In genomic region chr5:1168751-1169607, GRCh38 we compare ENCODE assay signal across 13 cellular contexts. TPM values are rescaled to one million over a fixed set of nuclear protein-coding genes. Genes with fewer than 3 reads are reported as not detected.
DNase-seq lines count a peak whose midpoint lies in the region; ATAC-seq and TF ChIP-seq lines count a peak whose summit lies in the region.
"Had no signal": no experiment of that assay in that cellular context is flagged by ENCODE, and none has a peak within 500 bp of the region (broad histone marks: within the 10 kb centered on the region; RNA-seq: fewer than 3 reads in every experiment).

No MANE protein-coding gene starts in this region.

- H3K27ac ChIP-seq in MM.1S (ENCODE audit: low read length): peak overlapping the region; percentile 92; the same call in 1 of the 2 replicates
- H3K27ac ChIP-seq in RWPE2 (ENCODE audit: poor library complexity, severe bottlenecking): no peak overlapping the region

- H3F3A ChIP-seq in MM.1S (ENCODE audit: insufficient read depth, low read length): peaks cover 10% of the 10 kb centered on the region

- H3K79me2 ChIP-seq in MM.1S (ENCODE audit: low read length): no peaks in the 10 kb centered on the region

- no peaks in the 10 kb centered on the region for H3K9me2 ChIP-seq in MM.1S (replicated peaks; ENCODE audit: insufficient read depth, low read length)

- peaks cover 21% of the 10 kb centered on the region for H3K4me1 ChIP-seq in MM.1S (ENCODE audit: low read length)
- no peaks in the 10 kb centered on the region for H3K4me1 ChIP-seq in RWPE2 (ENCODE audit: insufficient read depth, poor library complexity, severe bottlenecking)

- 0 out of 2 replicates have a peak overlapping the region, but pooled peaks have one; percentile 100 for H3K4me2 ChIP-seq in MM.1S (ENCODE audit: low read depth, low read length)

- no peak overlapping the region for H3K9ac ChIP-seq in MM.1S (ENCODE audit: low read length)

- peak; percentile 26 for DNase-seq in SIG-M5 treated with dmso at 0.1 percent for 504 hours (lab: John Stamatoyannopoulos, UW; ENCODE audit: unreplicated experiment)
- DNase-seq in SIG-M5 (lab: John Stamatoyannopoulos, UW): no peak
- no peak for DNase-seq in MM.1S
- DNase-seq in RWPE2 (ENCODE audit: low spot score): peak; percentile 69
- peak; percentile 15 for DNase-seq in renal cortical epithelial cell (ENCODE audit: low read depth)
- DNase-seq in NCI-H2227 treated with DMSO at 0.1 percent for 48 hours (lab: John Stamatoyannopoulos, UW): no peak
- DNase-seq in sciatic nerve (ENCODE audit: low spot score): no peak
- no peak for DNase-seq in stimulated activated naive CD4-positive, alpha-beta T cell treated with Interleukin-2 at 50 U/mL for 16 hours (lab: John Stamatoyannopoulos, UW)

- H3K36me3 ChIP-seq in MM.1S (replicated peaks; ENCODE audit: insufficient read depth, low read length): no peaks in the 10 kb centered on the region
- no peaks in the 10 kb centered on the region for H3K36me3 ChIP-seq in RWPE2 (ENCODE audit: low read depth)

- intact Hi-C loops in sciatic nerve (cut with DNase I): loop anchor here (5.0 kb wide), 1 partner anchor 473 kb away; no protein-coding TSS in a partner anchor

- H3K9me3 ChIP-seq in MM.1S (replicated peaks; ENCODE audit: insufficient read depth, low read length) (no peaks in the 10 kb centered on the region), RWPE2 (ENCODE audit: severe bottlenecking) (no peaks in the 10 kb centered on the region)

- no peak overlapping the region; the same call in 1 of the 2 replicates for H2AFZ ChIP-seq in MM.1S (ENCODE audit: low read length)

- no peak for TF ChIP-seq CTCF in MM.1S (IDR thresholded peaks at IDR 0.05; ENCODE audit: low read length)
- TF ChIP-seq CTCF in RWPE2 (IDR thresholded peaks at IDR 0.05; ENCODE audit: poor library complexity, severe bottlenecking): no peak

- no peaks in the 10 kb centered on the region for H3K27me3 ChIP-seq in MM.1S (replicated peaks; ENCODE audit: insufficient read depth, low read length)
- no peaks in the 10 kb centered on the region for H3K27me3 ChIP-seq in RWPE2 (ENCODE audit: insufficient read depth, poor library complexity, severe bottlenecking)

- no peak for ATAC-seq in RWPE2 (ENCODE audit: low read depth)
- ATAC-seq in sciatic nerve: no peak

- H4K20me1 ChIP-seq in MM.1S (ENCODE audit: insufficient read depth, low read length): no peaks in the 10 kb centered on the region

- no peak overlapping the region for H3K4me3 ChIP-seq in MM.1S (ENCODE audit: low read length)
- no peak overlapping the region for H3K4me3 ChIP-seq in RWPE2 (ENCODE audit: severe bottlenecking)

RNA-seq across cellular contexts. Expression of gene SLC6A19, which starts 32.4 kb away (rescaled TPM):
- not detected in 2 replicates for total RNA-seq in renal cortical epithelial cell
- 0.09 TPM for total RNA-seq in sciatic nerve
- total RNA-seq: activated CD4-positive, alpha-beta T cell treated with anti-CD3 and anti-CD28 coated beads, Interleukin-2, amount 10 ng/mL, durations not matched to agents 24 days and 14 days; bronchial epithelial cell; endothelial cell of umbilical vein; fibroblast of villous mesenchyme; smooth muscle cell had no signal

RNA-seq across cellular contexts. Expression of gene SLC6A18, which starts 56.2 kb away (rescaled TPM):
- total RNA-seq in renal cortical epithelial cell (not detected in 2 replicates), sciatic nerve (not detected)
- total RNA-seq: activated CD4-positive, alpha-beta T cell treated with anti-CD3 and anti-CD28 coated beads, Interleukin-2, amount 10 ng/mL, durations not matched to agents 24 days and 14 days; bronchial epithelial cell; endothelial cell of umbilical vein; fibroblast of villous mesenchyme; smooth muscle cell had no signal

RNA-seq across cellular contexts. Expression of gene SLC12A7, which starts 57.1 kb away (rescaled TPM):
- total RNA-seq in renal cortical epithelial cell (35.8 and 42.2 TPM in 2 replicates), sciatic nerve (31.7 TPM)

Comparison
In these comparisons a context has a peak if more than half of its experiments do, and no peak if none do; other contexts are left out.
1. DNase-seq: peak in SIG-M5 treated with dmso at 0.1 percent for 504 hours (single experiment), RWPE2 (single experiment) and renal cortical epithelial cell (single experiment); none in SIG-M5 (single experiment), MM.1S (single experiment), NCI-H2227 treated with DMSO at 0.1 percent for 48 hours (single experiment), sciatic nerve (single experiment) and stimulated activated naive CD4-positive, alpha-beta T cell treated with Interleukin-2 at 50 U/mL for 16 hours (single experiment).